9 cellular contexts compared by ENCODE assay signal in genomic region chr17:39982069-39982371, GRCh38. TPM values are rescaled to one million over a fixed set of nuclear protein-coding genes. Genes with fewer than 3 reads are reported as not detected.
DNase-seq lines count a peak whose midpoint lies in the region; ATAC-seq and TF ChIP-seq lines count a peak whose summit lies in the region.
"Had no signal": no experiment of that assay in that cellular context is flagged by ENCODE, and none has a peak within 500 bp of the region (broad histone marks: within the 10 kb centered on the region; RNA-seq: fewer than 3 reads in every experiment).

No MANE protein-coding gene starts in this region.

- H3K4me3 ChIP-seq in GM23248 (peak overlapping the region; percentile 98), skeletal muscle cell (ENCODE audit: low read depth, low read length) (peak overlapping the region; percentile 95)

- ATAC-seq in T-helper 17 cell: no peak
- ATAC-seq in foreskin keratinocyte: no peak
- ATAC-seq in HG02798 (IDR thresholded peaks at IDR 0.05; ENCODE audit: poor library complexity, unreplicated experiment): no peak

- peak overlapping the region; percentile 99 for H3K9ac ChIP-seq in GM23248

- no peak for TF ChIP-seq CTCF in foreskin keratinocyte (conservative IDR thresholded peaks at IDR 0.05)

- no peaks in the 10 kb centered on the region for H3K9me3 ChIP-seq in GM23248 (ENCODE audit: low read depth)
- no peaks in the 10 kb centered on the region for H3K9me3 ChIP-seq in T-helper 17 cell (ENCODE audit: control insufficient read depth, low read length, poor library complexity, severe bottlenecking)

- no peaks in the 10 kb centered on the region for H3K27me3 Mint-ChIP-seq in T-helper 17 cell

- peaks cover 47% of the 10 kb centered on the region for H3K79me2 ChIP-seq in GM23248 (ENCODE audit: insufficient read depth)

- DNase-seq in GM23248 (no peak), T-helper 17 cell (no peak), foreskin keratinocyte (no peak), skeletal muscle cell (ENCODE audit: low read depth) (no peak), NCI-H2029 treated with DMSO at 0.1 percent for 48 hours (lab: John Stamatoyannopoulos, UW) (no peak), NCI-H1417 treated with DMSO at 0.1 percent for 48 hours (lab: John Stamatoyannopoulos, UW) (no peak), NCI-H82 treated with DMSO at 0.1 percent for 48 hours (lab: John Stamatoyannopoulos, UW; ENCODE audit: unreplicated experiment) (no peak)
- DNase-seq: NCI-H774 had no signal

- H4K20me1 ChIP-seq in GM23248 (ENCODE audit: insufficient read depth): no peaks in the 10 kb centered on the region

- H2AFZ ChIP-seq in GM23248: 0 out of 2 replicates have a peak overlapping the region, but pooled peaks have one; percentile 70

- H3K4me1 ChIP-seq in GM23248 (ENCODE audit: insufficient read depth) (peaks cover 36% of the 10 kb centered on the region), foreskin keratinocyte (peaks cover 15% of the 10 kb centered on the region)

- peak overlapping the region; percentile 97 for H3K4me3 Mint-ChIP-seq in T-helper 17 cell

- peak overlapping the region; percentile 98 for H3K27ac Mint-ChIP-seq in T-helper 17 cell

- peaks cover 19% of the 10 kb centered on the region for H3K4me1 Mint-ChIP-seq in T-helper 17 cell

- WGBS in GM23248 (ENCODE audit: low coverage in 1 of 2, low lambda C conversion rate in 2 of 2, missing lambda C conversion rate in 2 of 2), 2 experiments: 87 to 93% methylated on average over 2 of the region's 2 CpGs

- in situ Hi-C loops in GM23248 (cut with MboI): no loop called here

- H3F3A ChIP-seq in GM23248 (ENCODE audit: insufficient read depth): peaks cover 12% of the 10 kb centered on the region

- H3K9me2 ChIP-seq in GM23248 (ENCODE audit: insufficient read depth): no peaks in the 10 kb centered on the region

- H3K27me3 ChIP-seq in GM23248 (replicated peaks; ENCODE audit: insufficient read depth) (no peaks in the 10 kb centered on the region), foreskin keratinocyte (no peaks in the 10 kb centered on the region)

- peak overlapping the region; percentile 79 for H3K4me2 ChIP-seq in GM23248 (ENCODE audit: unreplicated experiment)

- no peak overlapping the region for H3K27ac ChIP-seq in GM23248
- peak overlapping the region; percentile 69 for H3K27ac ChIP-seq in foreskin keratinocyte

- H3K36me3 ChIP-seq in GM23248 (ENCODE audit: low read depth): peaks cover 26% of the 10 kb centered on the region

- peaks cover 3% of the 10 kb centered on the region for H3K36me3 Mint-ChIP-seq in T-helper 17 cell (ENCODE audit: low read depth)

RNA-seq across cellular contexts. Expression of gene PSMD3, which starts 1.4 kb away (rescaled TPM):
- 103 and 116 TPM in 2 replicates for total RNA-seq in GM23248 (2014; rRNA removed; shearing (Covaris generic))
- polyA plus RNA-seq in GM23248 (2016; fragmentation: Nextera tagmentation; extraction: Ambion mirVana): 102 and 106 TPM in 2 replicates
- total RNA-seq in T-helper 17 cell: 10 to 100 TPM; 51.8 to 63.9 TPM
- total RNA-seq in foreskin keratinocyte: 160 and 182 TPM in 2 replicates
- polyA plus RNA-seq in foreskin keratinocyte: 172 and 186 TPM in 2 replicates

RNA-seq across cellular contexts. Expression of gene GSDMA, which starts 19.2 kb away (rescaled TPM):
- not detected in 2 replicates for total RNA-seq in GM23248 (2014; rRNA removed; shearing (Covaris generic))
- 0.09 and 0.21 TPM in 2 replicates for polyA plus RNA-seq in GM23248 (2016; fragmentation: Nextera tagmentation; extraction: Ambion mirVana)
- under 1 TPM in 1 of 2 donors, not detected in 1; 0.26 TPM for total RNA-seq in T-helper 17 cell
- 3.6 and 4.3 TPM in 2 replicates for total RNA-seq in foreskin keratinocyte
- 2.5 and 2.8 TPM in 2 replicates for polyA plus RNA-seq in foreskin keratinocyte

RNA-seq across cellular contexts. Expression of gene CSF3, which starts 33.2 kb away (rescaled TPM):
- total RNA-seq in GM23248 (2014; rRNA removed; shearing (Covaris generic)): not detected in 2 replicates
- polyA plus RNA-seq in GM23248 (2016; fragmentation: Nextera tagmentation; extraction: Ambion mirVana): 0.13 TPM in 1 of 2 replicates, not detected in the other
- total RNA-seq in T-helper 17 cell: not detected
- total RNA-seq in foreskin keratinocyte: 4.3 and 5.1 TPM in 2 replicates
- 5.5 and 6.2 TPM in 2 replicates for polyA plus RNA-seq in foreskin keratinocyte

RNA-seq across cellular contexts. Expression of gene LRRC3C, which starts 54.5 kb away (rescaled TPM):
- not detected in 2 replicates for total RNA-seq in GM23248 (2014; rRNA removed; shearing (Covaris generic))
- polyA plus RNA-seq in GM23248 (2016; fragmentation: Nextera tagmentation; extraction: Ambion mirVana): not detected in 2 replicates
- total RNA-seq in T-helper 17 cell: not detected
- total RNA-seq in foreskin keratinocyte: not detected in 2 replicates
- not detected in 2 replicates for polyA plus RNA-seq in foreskin keratinocyte

RNA-seq across cellular contexts. Expression of gene ORMDL3, which starts 54.6 kb away (rescaled TPM):
- total RNA-seq in GM23248 (2014; rRNA removed; shearing (Covaris generic)): 60.4 and 66.0 TPM in 2 replicates
- polyA plus RNA-seq in GM23248 (2016; fragmentation: Nextera tagmentation; extraction: Ambion mirVana) (12.0 and 13.2 TPM in 2 replicates), foreskin keratinocyte (31.2 and 31.3 TPM in 2 replicates)
- total RNA-seq in T-helper 17 cell (10 to 100 TPM; 76.0 to 88.9 TPM), foreskin keratinocyte (40.1 and 40.7 TPM in 2 replicates)
